In the genomic region with DNA sequence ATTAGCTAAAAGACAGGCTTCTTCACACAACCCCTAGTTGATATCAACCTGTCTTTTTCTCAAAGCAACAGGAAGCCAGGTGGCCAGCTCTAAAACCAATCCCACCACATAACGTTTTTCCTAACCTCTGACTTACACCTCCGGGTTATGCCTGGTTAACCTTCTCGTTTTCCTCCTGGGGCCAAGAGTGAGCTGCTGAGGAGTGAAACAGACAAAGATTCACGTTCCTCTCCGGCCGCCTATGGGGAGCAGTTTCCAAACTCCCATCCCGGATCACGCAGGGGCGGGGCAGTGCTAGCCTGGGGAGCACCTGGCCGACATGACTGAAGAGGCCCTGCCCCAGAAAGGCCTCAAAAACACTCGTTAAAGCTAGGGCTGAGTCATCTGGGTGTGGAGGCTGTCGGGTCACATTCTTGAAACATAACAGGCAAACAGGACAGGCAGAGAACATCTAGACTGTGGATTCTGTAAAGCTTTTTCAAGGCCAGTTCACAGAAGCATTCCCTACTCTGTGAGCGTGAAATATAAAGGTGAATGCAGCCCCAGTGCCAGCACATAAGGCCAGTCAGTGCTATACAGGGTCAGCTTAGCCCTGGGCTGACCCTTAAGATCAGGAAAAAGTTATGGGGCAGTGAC, we compare ENCODE assay signal across 1 cellular context.
TF ChIP-seq lines count a peak whose summit lies in the region.

No MANE protein-coding gene starts in this region.

TF ChIP-seq in K562, 482 proteins besides CTCF, POLR2A, EP300 and RAD21 (continued from another document and continues in another):
- TF ChIP-seq, protein P1, sequence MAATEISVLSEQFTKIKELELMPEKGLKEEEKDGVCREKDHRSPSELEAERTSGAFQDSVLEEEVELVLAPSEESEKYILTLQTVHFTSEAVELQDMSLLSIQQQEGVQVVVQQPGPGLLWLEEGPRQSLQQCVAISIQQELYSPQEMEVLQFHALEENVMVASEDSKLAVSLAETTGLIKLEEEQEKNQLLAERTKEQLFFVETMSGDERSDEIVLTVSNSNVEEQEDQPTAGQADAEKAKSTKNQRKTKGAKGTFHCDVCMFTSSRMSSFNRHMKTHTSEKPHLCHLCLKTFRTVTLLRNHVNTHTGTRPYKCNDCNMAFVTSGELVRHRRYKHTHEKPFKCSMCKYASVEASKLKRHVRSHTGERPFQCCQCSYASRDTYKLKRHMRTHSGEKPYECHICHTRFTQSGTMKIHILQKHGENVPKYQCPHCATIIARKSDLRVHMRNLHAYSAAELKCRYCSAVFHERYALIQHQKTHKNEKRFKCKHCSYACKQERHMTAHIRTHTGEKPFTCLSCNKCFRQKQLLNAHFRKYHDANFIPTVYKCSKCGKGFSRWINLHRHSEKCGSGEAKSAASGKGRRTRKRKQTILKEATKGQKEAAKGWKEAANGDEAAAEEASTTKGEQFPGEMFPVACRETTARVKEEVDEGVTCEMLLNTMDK (IDR thresholded peaks at IDR 0.05; ENCODE audit: borderline replicate concordance, insufficient read depth, low read depth, low read length, poor library complexity, severe bottlenecking): no peak
- TF ChIP-seq, protein P2, sequence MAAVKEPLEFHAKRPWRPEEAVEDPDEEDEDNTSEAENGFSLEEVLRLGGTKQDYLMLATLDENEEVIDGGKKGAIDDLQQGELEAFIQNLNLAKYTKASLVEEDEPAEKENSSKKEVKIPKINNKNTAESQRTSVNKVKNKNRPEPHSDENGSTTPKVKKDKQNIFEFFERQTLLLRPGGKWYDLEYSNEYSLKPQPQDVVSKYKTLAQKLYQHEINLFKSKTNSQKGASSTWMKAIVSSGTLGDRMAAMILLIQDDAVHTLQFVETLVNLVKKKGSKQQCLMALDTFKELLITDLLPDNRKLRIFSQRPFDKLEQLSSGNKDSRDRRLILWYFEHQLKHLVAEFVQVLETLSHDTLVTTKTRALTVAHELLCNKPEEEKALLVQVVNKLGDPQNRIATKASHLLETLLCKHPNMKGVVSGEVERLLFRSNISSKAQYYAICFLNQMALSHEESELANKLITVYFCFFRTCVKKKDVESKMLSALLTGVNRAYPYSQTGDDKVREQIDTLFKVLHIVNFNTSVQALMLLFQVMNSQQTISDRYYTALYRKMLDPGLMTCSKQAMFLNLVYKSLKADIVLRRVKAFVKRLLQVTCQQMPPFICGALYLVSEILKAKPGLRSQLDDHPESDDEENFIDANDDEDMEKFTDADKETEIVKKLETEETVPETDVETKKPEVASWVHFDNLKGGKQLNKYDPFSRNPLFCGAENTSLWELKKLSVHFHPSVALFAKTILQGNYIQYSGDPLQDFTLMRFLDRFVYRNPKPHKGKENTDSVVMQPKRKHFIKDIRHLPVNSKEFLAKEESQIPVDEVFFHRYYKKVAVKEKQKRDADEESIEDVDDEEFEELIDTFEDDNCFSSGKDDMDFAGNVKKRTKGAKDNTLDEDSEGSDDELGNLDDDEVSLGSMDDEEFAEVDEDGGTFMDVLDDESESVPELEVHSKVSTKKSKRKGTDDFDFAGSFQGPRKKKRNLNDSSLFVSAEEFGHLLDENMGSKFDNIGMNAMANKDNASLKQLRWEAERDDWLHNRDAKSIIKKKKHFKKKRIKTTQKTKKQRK (IDR thresholded peaks at IDR 0.05; ENCODE audit: borderline replicate concordance, low read depth, low read length): no peak
- TF ChIP-seq, protein P3, sequence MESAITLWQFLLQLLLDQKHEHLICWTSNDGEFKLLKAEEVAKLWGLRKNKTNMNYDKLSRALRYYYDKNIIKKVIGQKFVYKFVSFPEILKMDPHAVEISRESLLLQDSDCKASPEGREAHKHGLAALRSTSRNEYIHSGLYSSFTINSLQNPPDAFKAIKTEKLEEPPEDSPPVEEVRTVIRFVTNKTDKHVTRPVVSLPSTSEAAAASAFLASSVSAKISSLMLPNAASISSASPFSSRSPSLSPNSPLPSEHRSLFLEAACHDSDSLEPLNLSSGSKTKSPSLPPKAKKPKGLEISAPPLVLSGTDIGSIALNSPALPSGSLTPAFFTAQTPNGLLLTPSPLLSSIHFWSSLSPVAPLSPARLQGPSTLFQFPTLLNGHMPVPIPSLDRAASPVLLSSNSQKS (CRISPR knock-in tag; IDR thresholded peaks at IDR 0.05): no peak
- TF ChIP-seq CBFA2T3 (IDR thresholded peaks at IDR 0.05) (peak; percentile 37; the same call in 1 of the 2 replicates), NUFIP1 (IDR thresholded peaks at IDR 0.05; ENCODE audit: partially characterized antibody) (no peak), ZBTB17 (CRISPR knock-in tag; IDR thresholded peaks at IDR 0.05) (no peak), TRIM24 (IDR thresholded peaks at IDR 0.05) (0 out of 4 replicates have a peak, but pooled peaks of 1 of the 2 experiments have one; percentile 34), WHSC1 (IDR thresholded peaks at IDR 0.05; ENCODE audit: low read length) (no peak), ZNF24 (IDR thresholded peaks at IDR 0.05) (no peak; the same call in 1 of the 2 replicates), PHF20 (IDR thresholded peaks at IDR 0.05; ENCODE audit: partially characterized antibody) (no peak), KDM2B (CRISPR knock-in tag; IDR thresholded peaks at IDR 0.05) (no peak), FOXM1 (IDR thresholded peaks at IDR 0.05; ENCODE audit: low read depth) (peak; percentile 59), FOXM1 (CRISPR knock-in tag; IDR thresholded peaks at IDR 0.05; ENCODE audit: low read depth) (no peak), LARP7 (IDR thresholded peaks at IDR 0.05) (no peak), NCOR1 (IDR thresholded peaks at IDR 0.05) (0 out of 2 replicates have a peak, but pooled peaks have one; percentile 14), TFAM (CRISPR knock-in tag; conservative IDR thresholded peaks at IDR 0.05) (no peak), SRSF3 (IDR thresholded peaks at IDR 0.05; ENCODE audit: insufficient read depth, low read length) (no peak), SPI1 (IDR thresholded peaks at IDR 0.05; ENCODE audit: borderline replicate concordance, low read depth, low read length) (no peak), ZNF133 (CRISPR knock-in tag; IDR thresholded peaks at IDR 0.05) (no peak), HMG20B (CRISPR knock-in tag; IDR thresholded peaks at IDR 0.05) (no peak), HNRNPL (IDR thresholded peaks at IDR 0.05; ENCODE audit: low read depth, low read length) (no peak), ZNF668 (CRISPR knock-in tag; IDR thresholded peaks at IDR 0.05) (no peak), RCOR1 (IDR thresholded peaks at IDR 0.05; ENCODE audit: borderline replicate concordance in 1 of 2, low read depth in 2 of 2, low read length in 2 of 2) (peak in 1 of 2 experiments; percentile 25; a peak in 1 of 4 replicates), KLF13 (tag; IDR thresholded peaks at IDR 0.05; ENCODE audit: borderline replicate concordance, low read depth) (0 out of 2 replicates have a peak, but pooled peaks have one; percentile 44), KLF1 (tag; IDR thresholded peaks at IDR 0.05) (peak; percentile 75), FOS (IDR thresholded peaks at IDR 0.05; ENCODE audit: extremely low read depth, insufficient read length) (no peak), MAFK (IDR thresholded peaks at IDR 0.05; ENCODE audit: low read length) (peak; percentile 60), TBL1XR1 (IDR thresholded peaks at IDR 0.05; ENCODE audit: low read length in 2 of 2) (0 out of 4 replicates have a peak, but pooled peaks of 1 of the 2 experiments have one; percentile 46), SUPT5H (IDR thresholded peaks at IDR 0.05) (peak; percentile 59; the same call in 1 of the 2 replicates), ZNF408 (CRISPR knock-in tag; IDR thresholded peaks at IDR 0.05; ENCODE audit: low read depth) (no peak), TCF7L2 (IDR thresholded peaks at IDR 0.05; ENCODE audit: low read depth, low read length) (no peak), JUN (IDR thresholded peaks at IDR 0.05; ENCODE audit: borderline replicate concordance, low read depth, low read length) (peak; percentile 87), JUN (CRISPR knock-in tag; IDR thresholded peaks at IDR 0.05; ENCODE audit: borderline replicate concordance) (no peak), FOXP1 (CRISPR knock-in tag; IDR thresholded peaks at IDR 0.05) (no peak), ETS2 (tag; IDR thresholded peaks at IDR 0.05; ENCODE audit: borderline replicate concordance, poor library complexity, severe bottlenecking) (no peak), KDM1A (IDR thresholded peaks at IDR 0.05) (no peak)
- TF ChIP-seq, protein P4, sequence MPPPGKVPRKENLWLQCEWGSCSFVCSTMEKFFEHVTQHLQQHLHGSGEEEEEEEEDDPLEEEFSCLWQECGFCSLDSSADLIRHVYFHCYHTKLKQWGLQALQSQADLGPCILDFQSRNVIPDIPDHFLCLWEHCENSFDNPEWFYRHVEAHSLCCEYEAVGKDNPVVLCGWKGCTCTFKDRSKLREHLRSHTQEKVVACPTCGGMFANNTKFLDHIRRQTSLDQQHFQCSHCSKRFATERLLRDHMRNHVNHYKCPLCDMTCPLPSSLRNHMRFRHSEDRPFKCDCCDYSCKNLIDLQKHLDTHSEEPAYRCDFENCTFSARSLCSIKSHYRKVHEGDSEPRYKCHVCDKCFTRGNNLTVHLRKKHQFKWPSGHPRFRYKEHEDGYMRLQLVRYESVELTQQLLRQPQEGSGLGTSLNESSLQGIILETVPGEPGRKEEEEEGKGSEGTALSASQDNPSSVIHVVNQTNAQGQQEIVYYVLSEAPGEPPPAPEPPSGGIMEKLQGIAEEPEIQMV (tag; conservative IDR thresholded peaks at IDR 0.05; ENCODE audit: low read depth): no peak
- TF ChIP-seq, protein P5, sequence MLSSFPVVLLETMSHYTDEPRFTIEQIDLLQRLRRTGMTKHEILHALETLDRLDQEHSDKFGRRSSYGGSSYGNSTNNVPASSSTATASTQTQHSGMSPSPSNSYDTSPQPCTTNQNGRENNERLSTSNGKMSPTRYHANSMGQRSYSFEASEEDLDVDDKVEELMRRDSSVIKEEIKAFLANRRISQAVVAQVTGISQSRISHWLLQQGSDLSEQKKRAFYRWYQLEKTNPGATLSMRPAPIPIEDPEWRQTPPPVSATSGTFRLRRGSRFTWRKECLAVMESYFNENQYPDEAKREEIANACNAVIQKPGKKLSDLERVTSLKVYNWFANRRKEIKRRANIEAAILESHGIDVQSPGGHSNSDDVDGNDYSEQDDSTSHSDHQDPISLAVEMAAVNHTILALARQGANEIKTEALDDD (IDR thresholded peaks at IDR 0.05): peak; percentile 71
- TF ChIP-seq, protein P6, sequence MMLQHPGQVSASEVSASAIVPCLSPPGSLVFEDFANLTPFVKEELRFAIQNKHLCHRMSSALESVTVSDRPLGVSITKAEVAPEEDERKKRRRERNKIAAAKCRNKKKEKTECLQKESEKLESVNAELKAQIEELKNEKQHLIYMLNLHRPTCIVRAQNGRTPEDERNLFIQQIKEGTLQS (IDR thresholded peaks at IDR 0.05): peak; percentile 90
- TF ChIP-seq, protein P6 (CRISPR knock-in tag; conservative IDR thresholded peaks at IDR 0.05): no peak
- TF ChIP-seq, protein P7, sequence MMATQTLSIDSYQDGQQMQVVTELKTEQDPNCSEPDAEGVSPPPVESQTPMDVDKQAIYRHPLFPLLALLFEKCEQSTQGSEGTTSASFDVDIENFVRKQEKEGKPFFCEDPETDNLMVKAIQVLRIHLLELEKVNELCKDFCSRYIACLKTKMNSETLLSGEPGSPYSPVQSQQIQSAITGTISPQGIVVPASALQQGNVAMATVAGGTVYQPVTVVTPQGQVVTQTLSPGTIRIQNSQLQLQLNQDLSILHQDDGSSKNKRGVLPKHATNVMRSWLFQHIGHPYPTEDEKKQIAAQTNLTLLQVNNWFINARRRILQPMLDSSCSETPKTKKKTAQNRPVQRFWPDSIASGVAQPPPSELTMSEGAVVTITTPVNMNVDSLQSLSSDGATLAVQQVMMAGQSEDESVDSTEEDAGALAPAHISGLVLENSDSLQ (IDR thresholded peaks at IDR 0.05): peak; percentile 54
- TF ChIP-seq, protein P8, sequence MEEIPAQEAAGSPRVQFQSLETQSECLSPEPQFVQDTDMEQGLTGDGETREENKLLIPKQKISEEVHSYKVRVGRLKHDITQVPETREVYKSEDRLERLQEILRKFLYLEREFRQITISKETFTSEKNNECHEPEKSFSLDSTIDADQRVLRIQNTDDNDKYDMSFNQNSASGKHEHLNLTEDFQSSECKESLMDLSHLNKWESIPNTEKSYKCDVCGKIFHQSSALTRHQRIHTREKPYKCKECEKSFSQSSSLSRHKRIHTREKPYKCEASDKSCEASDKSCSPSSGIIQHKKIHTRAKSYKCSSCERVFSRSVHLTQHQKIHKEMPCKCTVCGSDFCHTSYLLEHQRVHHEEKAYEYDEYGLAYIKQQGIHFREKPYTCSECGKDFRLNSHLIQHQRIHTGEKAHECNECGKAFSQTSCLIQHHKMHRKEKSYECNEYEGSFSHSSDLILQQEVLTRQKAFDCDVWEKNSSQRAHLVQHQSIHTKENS (CRISPR knock-in tag; IDR thresholded peaks at IDR 0.05): no peak
- TF ChIP-seq, protein P9, sequence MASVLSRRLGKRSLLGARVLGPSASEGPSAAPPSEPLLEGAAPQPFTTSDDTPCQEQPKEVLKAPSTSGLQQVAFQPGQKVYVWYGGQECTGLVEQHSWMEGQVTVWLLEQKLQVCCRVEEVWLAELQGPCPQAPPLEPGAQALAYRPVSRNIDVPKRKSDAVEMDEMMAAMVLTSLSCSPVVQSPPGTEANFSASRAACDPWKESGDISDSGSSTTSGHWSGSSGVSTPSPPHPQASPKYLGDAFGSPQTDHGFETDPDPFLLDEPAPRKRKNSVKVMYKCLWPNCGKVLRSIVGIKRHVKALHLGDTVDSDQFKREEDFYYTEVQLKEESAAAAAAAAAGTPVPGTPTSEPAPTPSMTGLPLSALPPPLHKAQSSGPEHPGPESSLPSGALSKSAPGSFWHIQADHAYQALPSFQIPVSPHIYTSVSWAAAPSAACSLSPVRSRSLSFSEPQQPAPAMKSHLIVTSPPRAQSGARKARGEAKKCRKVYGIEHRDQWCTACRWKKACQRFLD (CRISPR knock-in tag; IDR thresholded peaks at IDR 0.05): 0 out of 2 replicates have a peak, but pooled peaks have one; percentile 46
- TF ChIP-seq, protein P10, sequence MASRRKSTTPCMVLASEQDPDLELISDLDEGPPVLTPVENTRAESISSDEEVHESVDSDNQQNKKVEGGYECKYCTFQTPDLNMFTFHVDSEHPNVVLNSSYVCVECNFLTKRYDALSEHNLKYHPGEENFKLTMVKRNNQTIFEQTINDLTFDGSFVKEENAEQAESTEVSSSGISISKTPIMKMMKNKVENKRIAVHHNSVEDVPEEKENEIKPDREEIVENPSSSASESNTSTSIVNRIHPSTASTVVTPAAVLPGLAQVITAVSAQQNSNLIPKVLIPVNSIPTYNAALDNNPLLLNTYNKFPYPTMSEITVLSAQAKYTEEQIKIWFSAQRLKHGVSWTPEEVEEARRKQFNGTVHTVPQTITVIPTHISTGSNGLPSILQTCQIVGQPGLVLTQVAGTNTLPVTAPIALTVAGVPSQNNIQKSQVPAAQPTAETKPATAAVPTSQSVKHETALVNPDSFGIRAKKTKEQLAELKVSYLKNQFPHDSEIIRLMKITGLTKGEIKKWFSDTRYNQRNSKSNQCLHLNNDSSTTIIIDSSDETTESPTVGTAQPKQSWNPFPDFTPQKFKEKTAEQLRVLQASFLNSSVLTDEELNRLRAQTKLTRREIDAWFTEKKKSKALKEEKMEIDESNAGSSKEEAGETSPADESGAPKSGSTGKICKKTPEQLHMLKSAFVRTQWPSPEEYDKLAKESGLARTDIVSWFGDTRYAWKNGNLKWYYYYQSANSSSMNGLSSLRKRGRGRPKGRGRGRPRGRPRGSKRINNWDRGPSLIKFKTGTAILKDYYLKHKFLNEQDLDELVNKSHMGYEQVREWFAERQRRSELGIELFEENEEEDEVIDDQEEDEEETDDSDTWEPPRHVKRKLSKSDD (conservative IDR thresholded peaks at IDR 0.05; ENCODE audit: low read length): 0 out of 2 replicates have a peak, but pooled peaks have one; percentile 50
- TF ChIP-seq, protein P11, sequence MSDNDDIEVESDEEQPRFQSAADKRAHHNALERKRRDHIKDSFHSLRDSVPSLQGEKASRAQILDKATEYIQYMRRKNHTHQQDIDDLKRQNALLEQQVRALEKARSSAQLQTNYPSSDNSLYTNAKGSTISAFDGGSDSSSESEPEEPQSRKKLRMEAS (CRISPR knock-in tag; IDR thresholded peaks at IDR 0.05): peak; percentile 62; the same call in 1 of the 2 replicates
